8 cellular contexts compared by ENCODE assay signal in the genomic region with DNA sequence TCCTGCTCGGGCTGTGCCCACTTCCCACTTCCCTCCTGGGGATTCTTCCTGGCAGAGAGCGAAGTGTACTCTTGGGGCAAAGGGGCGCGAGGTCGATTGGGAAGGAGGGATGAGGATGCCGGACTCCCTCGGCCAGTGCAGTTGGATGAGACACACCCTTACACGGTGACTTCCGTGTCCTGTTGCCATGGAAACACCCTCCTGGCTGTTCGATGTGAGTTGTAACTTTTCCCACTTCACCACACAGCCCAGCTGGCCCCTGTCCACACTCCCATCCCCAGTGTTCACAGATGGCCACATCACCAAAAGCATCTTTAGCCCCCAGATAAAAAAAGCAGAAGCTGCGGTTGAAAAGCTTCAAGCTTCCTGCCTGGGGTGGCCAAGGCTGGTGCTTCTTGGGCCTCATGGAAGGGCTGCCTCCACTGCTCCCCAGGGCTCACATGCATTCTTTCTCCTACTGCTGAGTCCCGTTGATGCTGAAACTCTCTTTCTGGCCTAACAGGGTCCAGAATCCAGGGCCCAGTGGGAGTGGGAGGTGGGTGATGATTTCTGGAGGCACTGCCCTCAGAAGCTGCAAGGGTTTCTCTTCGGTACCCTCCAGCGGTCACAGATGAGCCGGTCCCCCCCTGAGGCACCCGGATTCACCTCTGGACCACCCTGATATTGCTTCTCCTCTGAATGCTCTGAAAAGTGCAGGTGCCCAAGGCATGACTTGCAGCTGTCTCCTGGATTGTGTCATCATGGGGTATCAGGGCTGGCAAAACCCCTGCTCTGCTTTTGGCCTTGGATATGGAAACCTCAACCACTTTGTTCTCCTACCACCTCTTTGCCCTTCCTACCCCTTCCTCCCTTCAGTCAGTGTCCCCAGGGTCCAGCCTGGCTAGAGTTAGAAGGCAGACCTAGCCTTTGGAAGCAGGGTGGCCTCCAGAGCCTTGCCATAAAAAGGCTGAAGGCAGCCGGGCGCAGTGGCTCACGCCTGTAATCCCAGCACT. TPM values are rescaled to one million over a fixed set of nuclear protein-coding genes. Genes with fewer than 3 reads are reported as not detected.
DNase-seq lines count a peak whose midpoint lies in the region; ATAC-seq, FAIRE-seq and TF ChIP-seq lines count a peak whose summit lies in the region.

No MANE protein-coding gene starts in this region.

- no peaks in the 10 kb centered on the region; the same call in 1 of the 2 replicates for H3K9me3 ChIP-seq in PC-9 (ENCODE audit: insufficient read depth, low read depth)
- no peaks in the 10 kb centered on the region for H3K9me3 ChIP-seq in H1 (ENCODE audit: insufficient read depth in 2 of 2, low read depth in 1 of 2, low read length in 1 of 2)

- H2AK5ac ChIP-seq in H1 (ENCODE audit: low read depth, low read length): 0 out of 2 replicates have a peak overlapping the region, but pooled peaks have one; percentile 86

- peaks cover 26% of the 10 kb centered on the region for H3K79me2 ChIP-seq in PC-9 (ENCODE audit: low read depth)
- H3K79me2 ChIP-seq in H1 (ENCODE audit: control insufficient read depth in 1 of 2, insufficient read depth in 2 of 2, low read length in 2 of 2): peaks cover 19 to 24% of the 10 kb centered on the region in 2 experiments

- H3K4ac ChIP-seq in H1 (replicated peaks; ENCODE audit: insufficient read length, low read depth, low read length): peak overlapping the region; percentile 88

- 0 out of 7 replicates have a peak overlapping the region, but pooled peaks of 1 of the 4 experiments have one; percentile 7 for H3K9ac ChIP-seq in H1 (replicated peaks in 1 of 4; ENCODE audit: extremely low read depth in 1 of 4, low read depth in 3 of 4, low read length in 3 of 4)

- H3K27me3 Mint-ChIP-seq in activated naive CD4-positive, alpha-beta T cell treated with anti-CD3 and anti-CD28 coated beads for 36 hours (ENCODE audit: low read depth): no peaks in the 10 kb centered on the region

- H2BK15ac ChIP-seq in H1 (ENCODE audit: low read length): 0 out of 2 replicates have a peak overlapping the region, but pooled peaks have one; percentile 31

- FAIRE-seq in H1 (lab: Jason Lieb, UNC): no peak

- H3K36me3 ChIP-seq in PC-9 (ENCODE audit: low read depth): peaks cover 5% of the 10 kb centered on the region
- peaks cover 6 to 13% (median 10%) of the 10 kb centered on the region in 4 experiments; a peak in 5 of 8 replicates for H3K36me3 ChIP-seq in H1 (ENCODE audit: control insufficient read depth in 2 of 4, insufficient read depth in 4 of 4, low read length in 3 of 4)

- H3K27ac ChIP-seq in PC-9 (peak overlapping the region; percentile 96), H1 (ENCODE audit: low read depth, low read length) (peak overlapping the region; percentile 7; the same call in 1 of the 2 replicates)

- peaks cover 23% of the 10 kb centered on the region for H3K23me2 ChIP-seq in H1 (ENCODE audit: low read depth, low read length)

- H3F3A ChIP-seq in PC-9 (ENCODE audit: insufficient read depth, low read depth): peaks cover 45% of the 10 kb centered on the region

- peaks cover 11% of the 10 kb centered on the region; the same call in 1 of the 2 replicates for H3K79me1 ChIP-seq in H1 (ENCODE audit: low read depth, low read length)

- TF ChIP-seq CTCF in PC-9 (conservative IDR thresholded peaks at IDR 0.05) (no peak), H1 (IDR thresholded peaks at IDR 0.05; ENCODE audit: control extremely low read depth in 1 of 3, insufficient read depth in 1 of 3, low read depth in 1 of 3, low read length in 3 of 3) (no peak)

- WGBS in H1 (ENCODE audit: extremely low coverage in 1 of 2, insufficient coverage in 1 of 2, insufficient read length in 1 of 2, insufficient replicate concordance in 2 of 2, low coverage in 1 of 2, low lambda C conversion rate in 2 of 2, missing lambda C conversion rate in 1 of 2), 2 experiments: 94% methylated on average over 19 of the region's 19 CpGs; no CpG with 5 or more reads in 1 of the 2 experiments

- H3K4me3 ChIP-seq in PC-9: no peak overlapping the region
- H3K4me3 ChIP-seq in H1 (ENCODE audit: extremely low read depth in 1 of 4, insufficient read depth in 2 of 4, low read depth in 3 of 4, low read length in 4 of 4): no peak overlapping the region

- POLR2A ChIA-PET in PC-9 (lab: Charles Lee; ENCODE audit: unreplicated experiment): no interaction called here
- POLR2A ChIA-PET in H1 (lab: Charles Lee; ENCODE audit: partially characterized antibody): interaction anchor here (0.7 to 15.3 kb wide), 8 partner anchors 13 to 208 kb away, joined by 3 to 813 read pairs (median 4); partner anchors contain the start of genes FLOT2, NEK8, RPL23A and TLCD1

- peak overlapping the region; percentile 16 for H4K5ac ChIP-seq in H1 (ENCODE audit: insufficient read length, low read depth, low read length)

- no peak overlapping the region for H3K27ac Mint-ChIP-seq in activated naive CD4-positive, alpha-beta T cell treated with anti-CD3 and anti-CD28 coated beads for 36 hours

- TF ChIP-seq POLR2A in H1 (IDR thresholded peaks at IDR 0.05; ENCODE audit: control extremely low read depth in 1 of 2, low read depth in 2 of 2, low read length in 2 of 2): no peak

- H3K4me1 ChIP-seq in PC-9 (replicated peaks; ENCODE audit: insufficient read depth) (peaks cover 32% of the 10 kb centered on the region), H1 (replicated peaks in 1 of 4; ENCODE audit: control insufficient read depth in 3 of 4, insufficient read depth in 4 of 4, low read length in 3 of 4) (peaks cover 0 to 14% (median 12%) of the 10 kb centered on the region in 4 experiments; a peak in 6 of 7 replicates)

- H3K23ac ChIP-seq in H1 (ENCODE audit: insufficient read length): no peak overlapping the region

- H3K27me3 ChIP-seq in PC-9 (ENCODE audit: insufficient read depth, low read depth) (no peaks in the 10 kb centered on the region), H1 (replicated peaks in 1 of 4; ENCODE audit: control insufficient read depth in 3 of 4, extremely low read depth in 1 of 4, insufficient read depth in 3 of 4, low read length in 3 of 4) (no peaks in the 10 kb centered on the region)

- peaks cover 4% of the 10 kb centered on the region for H3K9me3 Mint-ChIP-seq in activated naive CD4-positive, alpha-beta T cell treated with anti-CD3 and anti-CD28 coated beads for 36 hours

- H2BK12ac ChIP-seq in H1 (ENCODE audit: low read depth, low read length): 0 out of 2 replicates have a peak overlapping the region, but pooled peaks have one; percentile 75

- H4K8ac ChIP-seq in H1 (ENCODE audit: extremely low read depth, insufficient read depth, low read length): peak overlapping the region; percentile 45; the same call in 1 of the 2 replicates

- H3K4me1 Mint-ChIP-seq in activated naive CD4-positive, alpha-beta T cell treated with anti-CD3 and anti-CD28 coated beads for 36 hours (ENCODE audit: low read depth): peaks cover 39% of the 10 kb centered on the region

- DNase-seq in activated naive CD4-positive, alpha-beta T cell treated with anti-CD3 and anti-CD28 coated beads for 36 hours: no peak
- no peak for DNase-seq in activated naive CD4-positive, alpha-beta T cell treated with Interleukin-2 at 50 U/mL for 16 hours
- no peak for DNase-seq in PC-9
- DNase-seq in H1 (ENCODE audit: low read depth in 1 of 2, low spot score in 2 of 2): no peak
- peak; percentile 16 for DNase-seq in superior temporal gyrus (ENCODE audit: extremely low spot score)
- DNase-seq in NCI-H345 treated with DMSO at 0.1 percent for 48 hours (lab: John Stamatoyannopoulos, UW; ENCODE audit: unreplicated experiment): no peak
- DNase-seq in effector CD4-positive, alpha-beta T cell: no peak

- H3K18ac ChIP-seq in H1 (ENCODE audit: extremely low read depth, low read length): no peak overlapping the region; the same call in none of the 2 replicates

- peaks cover 25% of the 10 kb centered on the region for H3K36me3 Mint-ChIP-seq in activated naive CD4-positive, alpha-beta T cell treated with anti-CD3 and anti-CD28 coated beads for 36 hours (ENCODE audit: low read depth)

- H2BK20ac ChIP-seq in H1 (ENCODE audit: low read length): no peak overlapping the region

- H2BK120ac ChIP-seq in H1 (replicated peaks; ENCODE audit: low read depth, low read length): no peak overlapping the region

- no peak overlapping the region for H3K14ac ChIP-seq in H1 (ENCODE audit: insufficient read length)

- ATAC-seq in HG02759 (IDR thresholded peaks at IDR 0.05; ENCODE audit: unreplicated experiment): no peak

- CTCF ChIA-PET in activated naive CD4-positive, alpha-beta T cell treated with anti-CD3 and anti-CD28 coated beads for 36 hours (lab: Charles Lee): interaction anchor here (0.7 to 14.2 kb wide), 3 partner anchors 9 to 33 kb away, joined by 3 to 353 read pairs (median 30); partner anchors contain the start of genes NEK8 and TLCD1
- CTCF ChIA-PET in PC-9 (lab: Charles Lee): interaction anchor here (2.2 kb wide), 1 partner anchor 14 kb away, joined by 28 read pairs; the partner anchor contains the start of genes NEK8 and TLCD1
- CTCF ChIA-PET in H1 (lab: Charles Lee; ENCODE audit: partially characterized antibody): interaction anchor here (0.6 to 5.6 kb wide), 6 partner anchors 8 to 107 kb away, joined by 3 to 70 read pairs (median 5); partner anchors contain the start of genes NEK8 and TLCD1

- intact Hi-C loops in activated naive CD4-positive, alpha-beta T cell treated with anti-CD3 and anti-CD28 coated beads for 36 hours (cut with micrococcal nuclease): no loop called here
- intact Hi-C loops in PC-9 (cut with micrococcal nuclease; ENCODE audit: unreplicated experiment): no loop called here

- peak overlapping the region; percentile 90 for H3K4me2 ChIP-seq in PC-9
- H3K4me2 ChIP-seq in H1 (ENCODE audit: insufficient read depth in 1 of 2, low read depth in 2 of 2, low read length in 2 of 2): no peak overlapping the region

- H3K56ac ChIP-seq in H1 (replicated peaks; ENCODE audit: insufficient read length, low read depth, low read length): no peak overlapping the region

- TF ChIP-seq EP300 in H1 (IDR thresholded peaks at IDR 0.05; ENCODE audit: borderline replicate concordance in 1 of 2, low read depth in 2 of 2, low read length in 2 of 2): no peak

- H4K20me1 ChIP-seq in PC-9 (ENCODE audit: insufficient read depth): no peaks in the 10 kb centered on the region; the same call in 1 of the 2 replicates
- peaks cover 10 to 12% of the 10 kb centered on the region in 2 experiments for H4K20me1 ChIP-seq in H1 (replicated peaks in 1 of 2; ENCODE audit: control insufficient read depth in 1 of 2, insufficient read depth in 2 of 2, low read length in 2 of 2)

- peak overlapping the region; percentile 81 for H4K91ac ChIP-seq in H1 (replicated peaks; ENCODE audit: insufficient read length, low read length)

- no peaks in the 10 kb centered on the region for H3K9me2 ChIP-seq in PC-9 (ENCODE audit: insufficient read depth)

- H2BK5ac ChIP-seq in H1 (ENCODE audit: low read depth, low read length): peak overlapping the region; percentile 83

- H2AFZ ChIP-seq in PC-9: no peak overlapping the region
- H2AFZ ChIP-seq in H1 (ENCODE audit: low read length): no peak overlapping the region

- H3K4me3 Mint-ChIP-seq in activated naive CD4-positive, alpha-beta T cell treated with anti-CD3 and anti-CD28 coated beads for 36 hours: peak overlapping the region; percentile 5

- TF ChIP-seq RAD21 in H1 (IDR thresholded peaks at IDR 0.05 in 1 of 2, conservative IDR thresholded peaks at IDR 0.05 in 1 of 2; ENCODE audit: low read depth in 2 of 2, low read length in 2 of 2): no peak

- BruUV-seq in PC-9 (replicated peaks; lab: Mats Ljungman, UMichigan): no TSS peak

RNA-seq across cellular contexts. Expression of gene TRAF4, which starts 2.2 kb away (rescaled TPM):
- total RNA-seq in activated naive CD4-positive, alpha-beta T cell treated with anti-CD3 and anti-CD28 coated beads for 36 hours: 10 to 100 TPM; 75.9 to 80.4 TPM
- 159 and 169 TPM in 2 replicates for total RNA-seq in PC-9 (2021)
- 167 TPM in 2 replicates for total RNA-seq in H1 (2021; fragmentation: NEBNext Ultra II Directional; extraction: Animal tissue kit (Norgen Biotek cat#: 25700))
- 170 and 282 TPM in 2 replicates for polyA plus RNA-seq in H1 (2011; rRNA removed)
- polyA plus RNA-seq in H1 (2011; cell fraction: cytosol; rRNA removed): 199 TPM
- 535 TPM for polyA plus RNA-seq in H1 (2011; cell fraction: nucleus; rRNA removed)
- polyA plus RNA-seq in H1 (2012, experiment 1 of 2): 73.4 to 130 TPM (median 126 TPM) in 4 replicates
- 133 TPM for polyA plus RNA-seq in H1 (2012, experiment 2 of 2)
- 141 TPM for polyA plus RNA-seq in H1 (2013, experiment 1 of 2)
- polyA plus RNA-seq in H1 (2013, experiment 2 of 2): 132 TPM
- polyA minus RNA-seq in H1 (2011; rRNA and poly(A)+ RNA removed): 127 and 172 TPM in 2 replicates
- polyA minus RNA-seq in H1 (2011; cell fraction: cytosol; rRNA and poly(A)+ RNA removed): 127 TPM
- 288 TPM for polyA minus RNA-seq in H1 (2011; cell fraction: nucleus; rRNA and poly(A)+ RNA removed)

RNA-seq across cellular contexts. Expression of gene NEK8, which starts 13.1 kb away (rescaled TPM):
- total RNA-seq in activated naive CD4-positive, alpha-beta T cell treated with anti-CD3 and anti-CD28 coated beads for 36 hours: 1 to 10 TPM; 3.1 to 3.2 TPM
- 11.5 and 12.1 TPM in 2 replicates for total RNA-seq in PC-9 (2021)
- 14.9 and 16.8 TPM in 2 replicates for total RNA-seq in H1 (2021; fragmentation: NEBNext Ultra II Directional; extraction: Animal tissue kit (Norgen Biotek cat#: 25700))
- 23.3 and 23.4 TPM in 2 replicates for polyA plus RNA-seq in H1 (2011; rRNA removed)
- 30.0 TPM for polyA plus RNA-seq in H1 (2011; cell fraction: cytosol; rRNA removed)
- polyA plus RNA-seq in H1 (2011; cell fraction: nucleus; rRNA removed): 57.5 TPM
- 19.9 to 22.9 TPM (median 20.6 TPM) in 4 replicates for polyA plus RNA-seq in H1 (2012, experiment 1 of 2)
- 12.2 TPM for polyA plus RNA-seq in H1 (2012, experiment 2 of 2)
- 12.7 TPM for polyA plus RNA-seq in H1 (2013, experiment 1 of 2)
- 10.6 TPM for polyA plus RNA-seq in H1 (2013, experiment 2 of 2)
- polyA minus RNA-seq in H1 (2011; rRNA and poly(A)+ RNA removed): 57.7 and 64.5 TPM in 2 replicates
- 11.2 TPM for polyA minus RNA-seq in H1 (2011; cell fraction: cytosol; rRNA and poly(A)+ RNA removed)
- 46.1 TPM for polyA minus RNA-seq in H1 (2011; cell fraction: nucleus; rRNA and poly(A)+ RNA removed)

RNA-seq across cellular contexts. Expression of gene TLCD1, which starts 15.6 kb away (rescaled TPM):
- 1 to 10 TPM; 4.0 to 4.6 TPM for total RNA-seq in activated naive CD4-positive, alpha-beta T cell treated with anti-CD3 and anti-CD28 coated beads for 36 hours
- total RNA-seq in PC-9 (2021): 14.7 and 19.4 TPM in 2 replicates
- 40.7 and 45.3 TPM in 2 replicates for total RNA-seq in H1 (2021; fragmentation: NEBNext Ultra II Directional; extraction: Animal tissue kit (Norgen Biotek cat#: 25700))
- polyA plus RNA-seq in H1 (2011; rRNA removed): 101 and 128 TPM in 2 replicates
- polyA plus RNA-seq in H1 (2011; cell fraction: cytosol; rRNA removed): 68.5 TPM
- 49.5 TPM for polyA plus RNA-seq in H1 (2011; cell fraction: nucleus; rRNA removed)
- 52.1 to 60.3 TPM (median 56.3 TPM) in 4 replicates for polyA plus RNA-seq in H1 (2012, experiment 1 of 2)
- polyA plus RNA-seq in H1 (2012, experiment 2 of 2): 75.5 TPM
- 78.2 TPM for polyA plus RNA-seq in H1 (2013, experiment 1 of 2)
- 86.3 TPM for polyA plus RNA-seq in H1 (2013, experiment 2 of 2)
- polyA minus RNA-seq in H1 (2011; rRNA and poly(A)+ RNA removed): 56.0 and 64.2 TPM in 2 replicates
- polyA minus RNA-seq in H1 (2011; cell fraction: cytosol; rRNA and poly(A)+ RNA removed): 19.7 TPM
- polyA minus RNA-seq in H1 (2011; cell fraction: nucleus; rRNA and poly(A)+ RNA removed): 40.5 TPM

RNA-seq across cellular contexts. Expression of gene RPL23A, which starts 21.9 kb away (rescaled TPM):
- total RNA-seq in activated naive CD4-positive, alpha-beta T cell treated with anti-CD3 and anti-CD28 coated beads for 36 hours: 1,000 to 10,000 TPM; 2,756 to 2,921 TPM
- total RNA-seq in PC-9 (2021): 1,474 and 1,510 TPM in 2 replicates
- 2,145 and 2,163 TPM in 2 replicates for total RNA-seq in H1 (2021; fragmentation: NEBNext Ultra II Directional; extraction: Animal tissue kit (Norgen Biotek cat#: 25700))
- 884 and 1,227 TPM in 2 replicates for polyA plus RNA-seq in H1 (2011; rRNA removed)
- polyA plus RNA-seq in H1 (2011; cell fraction: cytosol; rRNA removed): 1,258 TPM
- 306 TPM for polyA plus RNA-seq in H1 (2011; cell fraction: nucleus; rRNA removed)
- 2,135 to 2,354 TPM (median 2,206 TPM) in 4 replicates for polyA plus RNA-seq in H1 (2012, experiment 1 of 2)
- 1,447 TPM for polyA plus RNA-seq in H1 (2012, experiment 2 of 2)
- polyA plus RNA-seq in H1 (2013, experiment 1 of 2): 3,898 TPM
- 3,934 TPM for polyA plus RNA-seq in H1 (2013, experiment 2 of 2)
- 698 and 961 TPM in 2 replicates for polyA minus RNA-seq in H1 (2011; rRNA and poly(A)+ RNA removed)
- polyA minus RNA-seq in H1 (2011; cell fraction: cytosol; rRNA and poly(A)+ RNA removed): 469 TPM
- 493 TPM for polyA minus RNA-seq in H1 (2011; cell fraction: nucleus; rRNA and poly(A)+ RNA removed)

RNA-seq across cellular contexts. Expression of gene RAB34, which starts 24.0 kb away (rescaled TPM):
- total RNA-seq in activated naive CD4-positive, alpha-beta T cell treated with anti-CD3 and anti-CD28 coated beads for 36 hours: 10 to 100 TPM; 10.2 to 12.3 TPM
- total RNA-seq in PC-9 (2021): 161 and 174 TPM in 2 replicates
- 236 and 237 TPM in 2 replicates for total RNA-seq in H1 (2021; fragmentation: NEBNext Ultra II Directional; extraction: Animal tissue kit (Norgen Biotek cat#: 25700))
- 305 and 317 TPM in 2 replicates for polyA plus RNA-seq in H1 (2011; rRNA removed)
- polyA plus RNA-seq in H1 (2011; cell fraction: cytosol; rRNA removed): 271 TPM
- polyA plus RNA-seq in H1 (2011; cell fraction: nucleus; rRNA removed): 400 TPM
- 251 to 292 TPM (median 264 TPM) in 4 replicates for polyA plus RNA-seq in H1 (2012, experiment 1 of 2)
- polyA plus RNA-seq in H1 (2012, experiment 2 of 2): 494 TPM
- 193 TPM for polyA plus RNA-seq in H1 (2013, experiment 1 of 2)
- polyA plus RNA-seq in H1 (2013, experiment 2 of 2): 187 TPM
- 277 and 302 TPM in 2 replicates for polyA minus RNA-seq in H1 (2011; rRNA and poly(A)+ RNA removed)
- 114 TPM for polyA minus RNA-seq in H1 (2011; cell fraction: cytosol; rRNA and poly(A)+ RNA removed)
- 81.9 TPM for polyA minus RNA-seq in H1 (2011; cell fraction: nucleus; rRNA and poly(A)+ RNA removed)
